13 cellular contexts compared by ENCODE assay signal in the genomic region with DNA sequence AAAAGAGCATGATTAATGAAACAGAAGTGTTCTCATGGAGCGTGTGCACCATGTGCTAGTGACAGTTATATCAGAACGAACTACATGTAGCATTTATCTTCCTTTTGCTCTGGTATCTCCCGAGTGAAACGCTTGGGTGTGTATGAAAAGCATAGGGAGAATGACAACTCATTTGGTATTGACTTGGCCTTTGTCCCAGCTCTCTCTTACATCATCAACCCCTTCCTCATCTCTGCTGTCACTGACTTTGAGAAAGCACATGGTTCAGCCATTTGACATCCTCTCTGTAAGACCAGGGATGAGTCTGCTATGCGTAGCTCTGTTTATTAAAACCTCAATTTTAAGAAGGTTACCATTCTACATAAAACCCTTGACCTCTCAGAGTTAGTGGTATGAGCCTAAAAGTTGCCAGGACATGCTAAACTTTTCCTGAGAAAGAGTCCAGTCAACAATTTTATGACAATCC.
DNase-seq lines count a peak whose midpoint lies in the region; ATAC-seq lines count a peak whose summit lies in the region.
"Had no signal": no experiment of that assay in that cellular context is flagged by ENCODE, and none has a peak within 500 bp of the region (broad histone marks: within the 10 kb centered on the region; RNA-seq: fewer than 3 reads in every experiment).

No MANE protein-coding gene starts in this region.

- H3K9me3 Mint-ChIP-seq in activated CD4-positive, alpha-beta memory T cell treated with anti-CD3 and anti-CD28 coated beads, Interleukin-2, amount 10 ng/mL, durations not matched to agents 7 days and 5 days = peaks cover 3% of the 10 kb centered on the region
- H3K9me3 Mint-ChIP-seq: CD4-positive, CD25-positive, alpha-beta regulatory T cell had no signal

- H3K27me3 Mint-ChIP-seq in activated CD4-positive, alpha-beta memory T cell treated with anti-CD3 and anti-CD28 coated beads, Interleukin-2, amount 10 ng/mL, durations not matched to agents 7 days and 5 days = no peaks in the 10 kb centered on the region
- H3K27me3 Mint-ChIP-seq: activated CD8-positive, alpha-beta memory T cell treated with anti-CD3 and anti-CD28 coated beads, Interleukin-2, amount 10 ng/mL, durations not matched to agents 7 days and 5 days had no signal

- peak; percentile 24 for ATAC-seq in left lobe of liver

- POLR2A ChIA-PET in activated CD4-positive, alpha-beta memory T cell treated with anti-CD3 and anti-CD28 coated beads, Interleukin-2, amount 10 ng/mL, durations not matched to agents 7 days and 5 days (lab: Charles Lee) = no interaction called here

- CTCF ChIA-PET in activated CD4-positive, alpha-beta memory T cell treated with anti-CD3 and anti-CD28 coated beads, Interleukin-2, amount 10 ng/mL, durations not matched to agents 7 days and 5 days (lab: Charles Lee) = interaction anchor here (0.6 to 1.4 kb wide), 7 partner anchors 10 to 619 kb away, joined by 3 to 5 read pairs (median 4); no protein-coding TSS in a partner anchor

- no peaks in the 10 kb centered on the region for H3K4me1 Mint-ChIP-seq in activated CD4-positive, alpha-beta memory T cell treated with anti-CD3 and anti-CD28 coated beads, Interleukin-2, amount 10 ng/mL, durations not matched to agents 7 days and 5 days
- H3K4me1 Mint-ChIP-seq: activated CD8-positive, alpha-beta memory T cell treated with anti-CD3 and anti-CD28 coated beads, Interleukin-2, amount 10 ng/mL, durations not matched to agents 7 days and 5 days had no signal

- no peaks in the 10 kb centered on the region for H3K36me3 Mint-ChIP-seq in activated CD4-positive, alpha-beta memory T cell treated with anti-CD3 and anti-CD28 coated beads, Interleukin-2, amount 10 ng/mL, durations not matched to agents 7 days and 5 days (ENCODE audit: low read depth)
- H3K36me3 Mint-ChIP-seq: activated CD8-positive, alpha-beta memory T cell treated with anti-CD3 and anti-CD28 coated beads, Interleukin-2, amount 10 ng/mL, durations not matched to agents 7 days and 5 days; CD4-positive, CD25-positive, alpha-beta regulatory T cell had no signal

- DNase-seq in HUDEP-2 (lab: John Stamatoyannopoulos, UW; ENCODE audit: unreplicated experiment in 76 of 76) = peak in 71 of 76 experiments; percentile 11 to 93 (median 63)
- no peak for DNase-seq in left lobe of liver (ENCODE audit: low spot score)
- DNase-seq in substantia nigra (lab: John Stamatoyannopoulos, UW) = peak in 1 of 49 donors; percentile 20
- no peak for DNase-seq in NCI-H82 (lab: John Stamatoyannopoulos, UW)
- DNase-seq in NCI-H2107 treated with DMSO at 0.1 percent for 48 hours (lab: John Stamatoyannopoulos, UW; ENCODE audit: unreplicated experiment) = no peak
- no peak for DNase-seq in activated CD4-positive, alpha-beta memory T cell treated with anti-CD3 and anti-CD28 coated beads, Interleukin-2, amount 10 ng/mL, durations not matched to agents 7 days and 5 days
- DNase-seq: activated CD8-positive, alpha-beta memory T cell treated with anti-CD3 and anti-CD28 coated beads, Interleukin-2, amount 10 ng/mL, durations not matched to agents 7 days and 5 days; activated naive CD4-positive, alpha-beta T cell treated with Interleukin-2 at 50 U/mL for 16 hours had no signal

- no peak overlapping the region for H3K27ac Mint-ChIP-seq in activated CD4-positive, alpha-beta memory T cell treated with anti-CD3 and anti-CD28 coated beads, Interleukin-2, amount 10 ng/mL, durations not matched to agents 7 days and 5 days
- H3K27ac Mint-ChIP-seq: activated CD8-positive, alpha-beta memory T cell treated with anti-CD3 and anti-CD28 coated beads, Interleukin-2, amount 10 ng/mL, durations not matched to agents 7 days and 5 days; CD4-positive, CD25-positive, alpha-beta regulatory T cell had no signal

- H3K4me3 Mint-ChIP-seq in activated CD4-positive, alpha-beta memory T cell treated with anti-CD3 and anti-CD28 coated beads, Interleukin-2, amount 10 ng/mL, durations not matched to agents 7 days and 5 days = no peak overlapping the region
- H3K4me3 Mint-ChIP-seq: activated CD8-positive, alpha-beta memory T cell treated with anti-CD3 and anti-CD28 coated beads, Interleukin-2, amount 10 ng/mL, durations not matched to agents 7 days and 5 days; CD4-positive, CD25-positive, alpha-beta regulatory T cell had no signal

- H3K27ac ChIP-seq in angular gyrus (ENCODE audit: low read depth, low read length) (peak overlapping the region; percentile 85), substantia nigra (ENCODE audit: low read depth, low read length, poor library complexity, severe bottlenecking) (peak overlapping the region; percentile 81)
- H3K27ac ChIP-seq: SK-N-MC, thoracic aorta, WERI-Rb-1 had no signal

Comparison
In these comparisons a context has a peak if more than half of its experiments do, and no peak if none do; other contexts are left out.
1. DNase-seq: peak in HUDEP-2 (71 of 76); none in left lobe of liver (single experiment), NCI-H82 (single experiment), NCI-H2107 treated with DMSO at 0.1 percent for 48 hours (single experiment) and activated CD4-positive, alpha-beta memory T cell treated with anti-CD3 and anti-CD28 coated beads, Interleukin-2, amount 10 ng/mL, durations not matched to agents 7 days and 5 days (single experiment).